In genomic region chr1:29706936-29707335, GRCh38 we compare ENCODE assay signal across 8 cellular contexts.
DNase-seq lines count a peak whose midpoint lies in the region; ATAC-seq lines count a peak whose summit lies in the region.

No MANE protein-coding gene starts in this region.

- peak; percentile 47 for ATAC-seq in aorta (ENCODE audit: low FRiP score)

- no peak overlapping the region for H3K27ac Mint-ChIP-seq in activated CD4-positive, alpha-beta memory T cell treated with anti-CD3 and anti-CD28 coated beads, Interleukin-2, amount 10 ng/mL, durations not matched to agents 7 days and 5 days

- H3K4me3 Mint-ChIP-seq in activated CD4-positive, alpha-beta memory T cell treated with anti-CD3 and anti-CD28 coated beads, Interleukin-2, amount 10 ng/mL, durations not matched to agents 7 days and 5 days, result no peak overlapping the region

- intact Hi-C loops in aorta (cut with DNase I), result loop anchor here (5.0 to 10.0 kb wide), 4 partner anchors 85 to 998 kb away; partner anchors contain the start of genes MECR (in 1 of the 2) and PTPRU (in 1 of the 2)

- no peaks in the 10 kb centered on the region for H3K4me1 ChIP-seq in aorta (ENCODE audit: control insufficient read depth in 1 of 2, insufficient read depth in 2 of 2, low read length in 2 of 2)

- POLR2A ChIA-PET in activated CD4-positive, alpha-beta memory T cell treated with anti-CD3 and anti-CD28 coated beads, Interleukin-2, amount 10 ng/mL, durations not matched to agents 7 days and 5 days (lab: Charles Lee), result no interaction called here

- no peaks in the 10 kb centered on the region for H3K9me3 ChIP-seq in aorta (ENCODE audit: control insufficient read depth, low read length)

- no peak overlapping the region for H3K27ac ChIP-seq in aorta (ENCODE audit: low read depth in 1 of 2, low read length in 2 of 2)

- no peaks in the 10 kb centered on the region for H3K27me3 ChIP-seq in aorta (ENCODE audit: control insufficient read depth in 1 of 2, insufficient read depth in 2 of 2, low read length in 1 of 2)

- H3K4me3 ChIP-seq in iPS-11a (ENCODE audit: low read depth, low read length) (peak overlapping the region; percentile 20), aorta (ENCODE audit: low read length in 2 of 2) (no peak overlapping the region)

- no peaks in the 10 kb centered on the region for H3K36me3 Mint-ChIP-seq in activated CD4-positive, alpha-beta memory T cell treated with anti-CD3 and anti-CD28 coated beads, Interleukin-2, amount 10 ng/mL, durations not matched to agents 7 days and 5 days (ENCODE audit: low read depth)

- H3K9me3 Mint-ChIP-seq in activated CD4-positive, alpha-beta memory T cell treated with anti-CD3 and anti-CD28 coated beads, Interleukin-2, amount 10 ng/mL, durations not matched to agents 7 days and 5 days, result no peaks in the 10 kb centered on the region

- WGBS in aorta, 2 donors, result 0 to 2% methylated on average over 28 of the region's 28 CpGs

- peaks cover 29% of the 10 kb centered on the region for H3K27me3 Mint-ChIP-seq in activated CD4-positive, alpha-beta memory T cell treated with anti-CD3 and anti-CD28 coated beads, Interleukin-2, amount 10 ng/mL, durations not matched to agents 7 days and 5 days

- CTCF ChIA-PET in activated CD4-positive, alpha-beta memory T cell treated with anti-CD3 and anti-CD28 coated beads, Interleukin-2, amount 10 ng/mL, durations not matched to agents 7 days and 5 days (lab: Charles Lee), result no interaction called here

- H3K4me1 Mint-ChIP-seq in activated CD4-positive, alpha-beta memory T cell treated with anti-CD3 and anti-CD28 coated beads, Interleukin-2, amount 10 ng/mL, durations not matched to agents 7 days and 5 days, result peaks cover 38% of the 10 kb centered on the region

- peak; percentile 4 for DNase-seq in activated naive CD4-positive, alpha-beta T cell treated with Interleukin-2 at 50 U/mL for 16 hours
- no peak for DNase-seq in activated naive CD4-positive, alpha-beta T cell treated with anti-CD3 and anti-CD28 coated beads, Interleukin-2, amount 50 U/mL, for 16 hours
- DNase-seq in NCI-H1105 (lab: John Stamatoyannopoulos, UW), result peak; percentile 50
- DNase-seq in activated CD4-positive, alpha-beta memory T cell treated with anti-CD3 and anti-CD28 coated beads, Interleukin-2, amount 10 ng/mL, durations not matched to agents 7 days and 5 days, result peak; percentile 57
- DNase-seq in aorta, result peak; percentile 74 to 85
- no peak for DNase-seq in effector CD4-positive, alpha-beta T cell
- DNase-seq in OCI-M1 (lab: John Stamatoyannopoulos, UW), result no peak

- no peaks in the 10 kb centered on the region for H3K36me3 ChIP-seq in aorta (ENCODE audit: control insufficient read depth in 1 of 2, insufficient read depth in 2 of 2, low read length in 1 of 2)

Comparison
In these comparisons a context has a peak if more than half of its experiments do, and no peak if none do; other contexts are left out.
1. DNase-seq: peak in activated naive CD4-positive, alpha-beta T cell treated with Interleukin-2 at 50 U/mL for 16 hours (single experiment), NCI-H1105 (single experiment), activated CD4-positive, alpha-beta memory T cell treated with anti-CD3 and anti-CD28 coated beads, Interleukin-2, amount 10 ng/mL, durations not matched to agents 7 days and 5 days (single experiment) and aorta (2 of 2); none in activated naive CD4-positive, alpha-beta T cell treated with anti-CD3 and anti-CD28 coated beads, Interleukin-2, amount 50 U/mL, for 16 hours (single experiment), effector CD4-positive, alpha-beta T cell (single experiment) and OCI-M1 (single experiment).